8 cellular contexts compared by ENCODE assay signal in genomic region chr12:101876861-101877815, GRCh38. TPM values are rescaled to one million over a fixed set of nuclear protein-coding genes. Genes with fewer than 3 reads are reported as not detected.
DNase-seq lines count a peak whose midpoint lies in the region; ATAC-seq and TF ChIP-seq lines count a peak whose summit lies in the region.

Gene DRAM1, plus strand, starts transcription at chr12:101877580. Its CDS starts 210 bp downstream, at chr12:101877790.

- H3K27ac ChIP-seq in HUES48 (ENCODE audit: low read depth, low read length), result peak within 1 kb of the TSS; percentile 59
- H3K27ac ChIP-seq in suprapubic skin, result peak within 1 kb of the TSS; percentile 97

- no peaks in the 10 kb centered on the region for H3K9me3 ChIP-seq in HUES48 (ENCODE audit: control insufficient read depth, insufficient read depth, low read length)
- no peaks in the 10 kb centered on the region for H3K9me3 ChIP-seq in suprapubic skin

- no peaks in the 10 kb centered on the region for H3K9me3 Mint-ChIP-seq in activated naive CD4-positive, alpha-beta T cell treated with anti-CD3 and anti-CD28 coated beads, Interleukin-2, amount 50 U/mL, for 72 hours

- TF ChIP-seq CTCF in omental fat pad (IDR thresholded peaks at IDR 0.05) (no peak), suprapubic skin (IDR thresholded peaks at IDR 0.05) (no peak)

- peak within 1 kb of the TSS; percentile 71 for H3K4me3 ChIP-seq in HUES48 (ENCODE audit: low read depth, low read length)
- peak within 1 kb of the TSS; percentile 88 for H3K4me3 ChIP-seq in suprapubic skin

- H3K27ac Mint-ChIP-seq in activated naive CD4-positive, alpha-beta T cell treated with anti-CD3 and anti-CD28 coated beads, Interleukin-2, amount 50 U/mL, for 72 hours, result peak within 1 kb of the TSS; percentile 90 to 95

- H3K27me3 ChIP-seq in HUES48 (ENCODE audit: control insufficient read depth, insufficient read depth, low read length), result peaks cover 18% of the 10 kb centered on the region
- H3K27me3 ChIP-seq in suprapubic skin, result no peaks in the 10 kb centered on the region

- peak within 1 kb of the TSS; percentile 87 for H3K9ac ChIP-seq in HUES48 (ENCODE audit: low read depth, low read length)

- peaks cover 3% of the 10 kb centered on the region; the same call in 1 of the 2 replicates for H3K4me1 ChIP-seq in HUES48 (ENCODE audit: control insufficient read depth, insufficient read depth, low read length)
- H3K4me1 ChIP-seq in suprapubic skin, result peaks cover 11% of the 10 kb centered on the region

- TF ChIP-seq POLR2A in suprapubic skin (IDR thresholded peaks at IDR 0.05), result peak; percentile 53 to 88

- 0% methylated on average over 45 of the region's 105 CpGs for WGBS in suprapubic skin

- no peak for TF ChIP-seq EP300 in suprapubic skin (IDR thresholded peaks at IDR 0.05)

- no peaks in the 10 kb centered on the region for H3K36me3 ChIP-seq in HUES48 (ENCODE audit: control insufficient read depth, insufficient read depth, low read length)
- H3K36me3 ChIP-seq in suprapubic skin, result no peaks in the 10 kb centered on the region

- DNase-seq in DMS79 (lab: John Stamatoyannopoulos, UW) (peak; percentile 19), SK-N-DZ (ENCODE audit: low spot score) (peak; percentile 26), glomerular endothelial cell (ENCODE audit: extremely low read depth, low read depth, low spot score) (no peak), omental fat pad (ENCODE audit: low spot score) (peak; percentile 60), suprapubic skin (ENCODE audit: low spot score in 2 of 2) (peak; percentile 94 to 95)
- peak; percentile 76 to 89 for DNase-seq in activated naive CD4-positive, alpha-beta T cell treated with anti-CD3 and anti-CD28 coated beads, Interleukin-2, amount 50 U/mL, for 72 hours (ENCODE audit: low spot score in 2 of 2)

- peaks cover 12 to 13% of the 10 kb centered on the region in 2 donors for H3K36me3 Mint-ChIP-seq in activated naive CD4-positive, alpha-beta T cell treated with anti-CD3 and anti-CD28 coated beads, Interleukin-2, amount 50 U/mL, for 72 hours

- peak; percentile 78 for ATAC-seq in GM21390 (IDR thresholded peaks at IDR 0.05; ENCODE audit: unreplicated experiment)
- peak; percentile 91 to 94 for ATAC-seq in activated naive CD4-positive, alpha-beta T cell treated with anti-CD3 and anti-CD28 coated beads, Interleukin-2, amount 50 U/mL, for 72 hours
- ATAC-seq in omental fat pad (ENCODE audit: low FRiP score), result peak; percentile 93

RNA-seq across cellular contexts. Expression of gene DRAM1, which starts in this region (rescaled TPM):
- 0.16 TPM in 1 of 2 replicates, not detected in the other for polyA plus RNA-seq in SK-N-DZ (2014; cell fraction: cytosol; rRNA removed)
- polyA plus RNA-seq in SK-N-DZ (2014; cell fraction: nucleus; rRNA removed), result 0.04 and 0.52 TPM in 2 replicates
- total RNA-seq in activated naive CD4-positive, alpha-beta T cell treated with anti-CD3 and anti-CD28 coated beads, Interleukin-2, amount 50 U/mL, for 72 hours, result 1 to 10 TPM; 5.1 to 5.6 TPM
- total RNA-seq in glomerular endothelial cell (40.7 and 50.1 TPM in 2 replicates), omental fat pad (10 to 100 TPM; 22.3 to 37.5 (median 25.4) TPM), suprapubic skin (1 to 10 TPM; 4.8 to 7.4 (median 6.9) TPM)
